21 cellular contexts compared by ENCODE assay signal in the genomic region with DNA sequence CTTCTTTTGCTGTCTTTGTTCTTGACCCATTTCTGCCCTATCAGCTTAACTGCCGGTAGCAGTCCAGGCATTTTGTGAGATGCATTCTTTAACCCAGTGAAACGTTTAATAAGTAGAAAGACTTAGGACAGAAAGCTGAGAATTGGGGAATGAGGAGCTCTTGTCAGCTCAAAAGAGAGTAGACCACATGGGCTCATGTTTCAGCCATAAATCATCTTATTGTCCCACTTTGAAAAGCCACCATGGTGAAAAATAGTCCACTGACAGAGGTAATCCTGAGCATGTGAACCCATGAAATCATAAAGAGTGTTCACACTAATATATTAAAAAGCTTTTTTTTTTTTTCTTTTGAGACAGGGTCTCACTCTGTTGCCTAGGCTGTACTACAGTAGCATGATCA. TPM values are rescaled to one million over a fixed set of nuclear protein-coding genes. Genes with fewer than 3 reads are reported as not detected.
DNase-seq lines count a peak whose midpoint lies in the region; ATAC-seq, FAIRE-seq and TF ChIP-seq lines count a peak whose summit lies in the region.
"Had no signal": no experiment of that assay in that cellular context is flagged by ENCODE, and none has a peak within 500 bp of the region (broad histone marks: within the 10 kb centered on the region; RNA-seq: fewer than 3 reads in every experiment).

No MANE protein-coding gene starts in this region.

- H3K36me3 Mint-ChIP-seq in progenitor cell of endocrine pancreas (ENCODE audit: insufficient read depth), result peaks cover 3% of the 10 kb centered on the region
- peaks cover 8% of the 10 kb centered on the region for H3K36me3 Mint-ChIP-seq in activated naive CD4-positive, alpha-beta T cell treated with anti-CD3 and anti-CD28 coated beads, Interleukin-2, amount 10 ng/mL, durations not matched to agents 7 days and 5 days

- DNase-seq in NCI-H2107 treated with DMSO at 0.1 percent for 48 hours (lab: John Stamatoyannopoulos, UW; ENCODE audit: unreplicated experiment) (peak; percentile 3), NCI-H2107 (lab: John Stamatoyannopoulos, UW) (no peak), HEK293T (ENCODE audit: extremely low spot score) (no peak), K562 (ENCODE audit: extremely low read depth in 1 of 4, low spot score in 3 of 4) (no peak), progenitor cell of endocrine pancreas (ENCODE audit: low spot score, unreplicated experiment) (no peak)
- DNase-seq in activated naive CD4-positive, alpha-beta T cell treated with anti-CD3 and anti-CD28 coated beads, Interleukin-2, amount 10 ng/mL, durations not matched to agents 7 days and 5 days, result no peak
- DNase-seq in stimulated activated naive CD8-positive, alpha-beta T cell treated with anti-CD3 and anti-CD28 coated beads, Interleukin-15, amount 100 ng/mL, for 72 hours, result no peak
- no peak for DNase-seq in activated CD4-positive, alpha-beta T cell treated with anti-CD3 and anti-CD28 coated beads for 1 hour
- DNase-seq: Caco-2; CD4-positive, CD25-positive, alpha-beta regulatory T cell; CD8-positive, alpha-beta T cell; DMS153; DND-41; GM23248; H9 had no signal

- H3K27ac ChIP-seq in K562 (ENCODE audit: extremely low read depth, low read depth, low read length), result no peak overlapping the region
- H3K27ac ChIP-seq: 22Rv1, BLaER1, C4-2B, GM23248 had no signal

- no peak overlapping the region for H3K4me3 Mint-ChIP-seq in progenitor cell of endocrine pancreas (ENCODE audit: low read depth)
- H3K4me3 Mint-ChIP-seq in activated naive CD4-positive, alpha-beta T cell treated with anti-CD3 and anti-CD28 coated beads, Interleukin-2, amount 10 ng/mL, durations not matched to agents 7 days and 5 days, result no peak overlapping the region
- no peak overlapping the region for H3K4me3 Mint-ChIP-seq in stimulated activated naive CD8-positive, alpha-beta T cell treated with anti-CD3 and anti-CD28 coated beads, Interleukin-15, amount 100 ng/mL, for 72 hours
- H3K4me3 Mint-ChIP-seq: B cell; CD4-positive, CD25-positive, alpha-beta regulatory T cell; CD8-positive, alpha-beta T cell; H9 had no signal

- no peak overlapping the region for H3K4me2 ChIP-seq in K562 (ENCODE audit: insufficient read depth, low read length)
- H3K4me2 ChIP-seq: BLaER1 had no signal

- no peaks in the 10 kb centered on the region for H4K20me1 ChIP-seq in K562 (replicated peaks; ENCODE audit: control insufficient read depth, insufficient read depth, low read length)
- H4K20me1 ChIP-seq: BLaER1 had no signal

- BruUV-seq in K562 (replicated peaks; lab: Mats Ljungman, UMichigan), result no TSS peak

- no peaks in the 10 kb centered on the region for H3K9me1 ChIP-seq in K562 (ENCODE audit: control insufficient read depth, insufficient read depth, low read length)

- TF ChIP-seq POLR2A in K562 (conservative IDR thresholded peaks at IDR 0.05), result no peak

- H3K9me3 Mint-ChIP-seq in progenitor cell of endocrine pancreas (ENCODE audit: low read depth), result no peaks in the 10 kb centered on the region
- no peaks in the 10 kb centered on the region for H3K9me3 Mint-ChIP-seq in activated naive CD4-positive, alpha-beta T cell treated with anti-CD3 and anti-CD28 coated beads, Interleukin-2, amount 10 ng/mL, durations not matched to agents 7 days and 5 days
- H3K9me3 Mint-ChIP-seq in stimulated activated naive CD8-positive, alpha-beta T cell treated with anti-CD3 and anti-CD28 coated beads, Interleukin-15, amount 100 ng/mL, for 72 hours, result no peaks in the 10 kb centered on the region
- H3K9me3 Mint-ChIP-seq: CD4-positive, CD25-positive, alpha-beta regulatory T cell; CD8-positive, alpha-beta T cell; H9 had no signal

- no peak overlapping the region for H3K4me3 ChIP-seq in K562
- H3K4me3 ChIP-seq: BLaER1, GM23248 had no signal

- 54% methylated on average over 2 of the region's 2 CpGs for WGBS in K562 (ENCODE audit: insufficient coverage, low coverage, missing lambda C conversion rate)

- no peaks in the 10 kb centered on the region for H3K79me2 ChIP-seq in K562 (ENCODE audit: control insufficient read depth, insufficient read depth, low read length)

- in situ Hi-C loops in K562 (cut with MboI), result no loop called here

- H3K9me3 ChIP-seq in K562 (replicated peaks; ENCODE audit: control insufficient read depth, insufficient read depth, low read depth, low read length), result no peaks in the 10 kb centered on the region
- H3K9me3 ChIP-seq: BLaER1, Caco-2 had no signal

- TF ChIP-seq CTCF in K562 (IDR thresholded peaks at IDR 0.05 in 2 of 3, conservative IDR thresholded peaks at IDR 0.05 in 1 of 3; ENCODE audit: insufficient read depth in 2 of 3, low read depth in 1 of 3, low read length in 3 of 3) (no peak), progenitor cell of endocrine pancreas (IDR thresholded peaks at IDR 0.05; ENCODE audit: unreplicated experiment) (no peak)

- no peaks in the 10 kb centered on the region for H3K4me1 Mint-ChIP-seq in progenitor cell of endocrine pancreas (ENCODE audit: low read depth)
- H3K4me1 Mint-ChIP-seq in activated naive CD4-positive, alpha-beta T cell treated with anti-CD3 and anti-CD28 coated beads, Interleukin-2, amount 10 ng/mL, durations not matched to agents 7 days and 5 days, result no peaks in the 10 kb centered on the region
- no peaks in the 10 kb centered on the region for H3K4me1 Mint-ChIP-seq in stimulated activated naive CD8-positive, alpha-beta T cell treated with anti-CD3 and anti-CD28 coated beads, Interleukin-15, amount 100 ng/mL, for 72 hours
- H3K4me1 Mint-ChIP-seq: B cell had no signal

- no peak for FAIRE-seq in K562 (lab: Jason Lieb, UNC)
- FAIRE-seq: G401.6, H1 had no signal

- peak overlapping the region; percentile 47 for H3K27ac Mint-ChIP-seq in progenitor cell of endocrine pancreas
- H3K27ac Mint-ChIP-seq in activated naive CD4-positive, alpha-beta T cell treated with anti-CD3 and anti-CD28 coated beads, Interleukin-2, amount 10 ng/mL, durations not matched to agents 7 days and 5 days, result no peak overlapping the region
- H3K27ac Mint-ChIP-seq in stimulated activated naive CD8-positive, alpha-beta T cell treated with anti-CD3 and anti-CD28 coated beads, Interleukin-15, amount 100 ng/mL, for 72 hours, result no peak overlapping the region
- H3K27ac Mint-ChIP-seq: B cell; CD8-positive, alpha-beta T cell; H9 had no signal

- no peaks in the 10 kb centered on the region for H3K27me3 ChIP-seq in K562 (ENCODE audit: control insufficient read depth in 2 of 2, insufficient read depth in 2 of 2, low read length in 2 of 2)
- H3K27me3 ChIP-seq: BLaER1 had no signal

- TF ChIP-seq RAD21 in K562 (CRISPR knock-in tag; conservative IDR thresholded peaks at IDR 0.05 in 1 of 2, IDR thresholded peaks at IDR 0.05 in 1 of 2), result no peak

- no peak overlapping the region for H2AFZ ChIP-seq in K562 (ENCODE audit: low read depth, low read length)
- H2AFZ ChIP-seq: GM23248 had no signal

- no peaks in the 10 kb centered on the region for H3K4me1 ChIP-seq in K562 (replicated peaks in 1 of 2; ENCODE audit: control insufficient read depth in 2 of 2, insufficient read depth in 2 of 2, low read length in 2 of 2)
- H3K4me1 ChIP-seq: BLaER1, Caco-2 had no signal

- intact Hi-C loops in K562 (cut with micrococcal nuclease), result no loop called here

- no peak for TF ChIP-seq EP300 in K562 (IDR thresholded peaks at IDR 0.05; ENCODE audit: low read length)

- H3K36me3 ChIP-seq in K562 (ENCODE audit: control insufficient read depth, insufficient read depth, low read length), result peaks cover 44% of the 10 kb centered on the region; the same call in 2 of the 3 replicates

- CTCF ChIA-PET in HEK293T (lab: Yijun Ruan, JAX) (interaction anchor here (0.6 kb wide), 1 partner anchor 8 kb away, joined by 6 read pairs; no protein-coding TSS in a partner anchor), K562 (lab: Yijun Ruan, JAX; ENCODE audit: low intra/inter-chr PET ratio) (no interaction called here)
- CTCF ChIA-PET in activated naive CD4-positive, alpha-beta T cell treated with anti-CD3 and anti-CD28 coated beads, Interleukin-2, amount 10 ng/mL, durations not matched to agents 7 days and 5 days (lab: Charles Lee), result no interaction called here

- POLR2A ChIA-PET in HEK293T (lab: Yijun Ruan, JAX) (no interaction called here), K562 (lab: Yijun Ruan, JAX) (interaction anchor here (0.6 to 2.2 kb wide), 6 partner anchors 8 to 270 kb away, joined by 3 to 8 read pairs (median 6); a partner anchor contains a TSS)

- no peak overlapping the region for H3K9ac ChIP-seq in K562 (ENCODE audit: insufficient read depth in 1 of 2, low read depth in 2 of 2, low read length in 2 of 2)
- H3K9ac ChIP-seq: BLaER1, GM23248 had no signal

- H3K27me3 Mint-ChIP-seq in progenitor cell of endocrine pancreas, result no peaks in the 10 kb centered on the region
- H3K27me3 Mint-ChIP-seq in activated naive CD4-positive, alpha-beta T cell treated with anti-CD3 and anti-CD28 coated beads, Interleukin-2, amount 10 ng/mL, durations not matched to agents 7 days and 5 days, result no peaks in the 10 kb centered on the region
- no peaks in the 10 kb centered on the region for H3K27me3 Mint-ChIP-seq in stimulated activated naive CD8-positive, alpha-beta T cell treated with anti-CD3 and anti-CD28 coated beads, Interleukin-15, amount 100 ng/mL, for 72 hours
- H3K27me3 Mint-ChIP-seq: B cell; CD4-positive, CD25-positive, alpha-beta regulatory T cell had no signal

- no peak; the same call in 2 of the 3 replicates for ATAC-seq in K562
- ATAC-seq in stimulated activated naive CD8-positive, alpha-beta T cell treated with anti-CD3 and anti-CD28 coated beads, Interleukin-15, amount 100 ng/mL, for 72 hours, result no peak
- ATAC-seq: CD8-positive, alpha-beta T cell had no signal

RNA-seq across cellular contexts. Expression of a gene that starts 16.3 kb away (rescaled TPM):
- 53.2 and 151 TPM in 2 replicates for total RNA-seq in K562 (2011; cell fraction: chromatin; rRNA removed; ENCODE audit: low replicate concordance)
- total RNA-seq in K562 (2011; cell fraction: nucleolus; rRNA removed), result 21.5 and 31.5 TPM in 2 replicates
- total RNA-seq in K562 (2011; cell fraction: nucleoplasm; rRNA removed), result 74.9 and 108 TPM in 2 replicates
- 28.8 and 34.7 TPM in 2 replicates for total RNA-seq in K562 (2014; rRNA removed)
- total RNA-seq in K562 (2014; rRNA removed; fragmentation: Illumina TruSeq; extraction: Trizol), result 74.8 and 79.8 TPM in 2 replicates
- total RNA-seq in K562 (2015; rRNA removed; fragmentation: Illumina TruSeq; extraction: Trizol), result 50.3 and 57.8 TPM in 2 replicates
- total RNA-seq in K562 (2021), result 47.5 and 49.0 TPM in 2 replicates
- polyA plus RNA-seq in K562 (2011; rRNA removed), result 79.9 and 111 TPM in 2 replicates
- polyA plus RNA-seq in K562 (2011; cell fraction: cytosol; rRNA removed), result 19.0 and 33.2 TPM in 2 replicates
- polyA plus RNA-seq in K562 (2011; cell fraction: nucleus; rRNA removed), result 39.7 and 53.3 TPM in 2 replicates
- polyA plus RNA-seq in K562 (2012), result 33.8 and 36.8 TPM in 2 replicates
- polyA plus RNA-seq in K562 (2014; fragmentation: Illumina TruSeq; extraction: Trizol), result 59.9 and 79.1 TPM in 2 replicates
- 100 to 1,000 TPM; 128 to 159 TPM for polyA plus RNA-seq in K562 (2014; fragmentation: Nextera tagmentation; extraction: Ambion mirVana)
- 45.1 and 52.1 TPM in 2 replicates for polyA plus RNA-seq in K562 (2014; rRNA removed)
- 115 and 120 TPM in 2 replicates for polyA minus RNA-seq in K562 (2011; rRNA and poly(A)+ RNA removed)
- 17.9 and 27.9 TPM in 2 replicates for polyA minus RNA-seq in K562 (2011; cell fraction: cytosol; rRNA and poly(A)+ RNA removed)
- polyA minus RNA-seq in K562 (2011; cell fraction: nucleus; rRNA and poly(A)+ RNA removed), result 35.0 and 63.3 TPM in 2 replicates
- total RNA-seq in progenitor cell of endocrine pancreas, result 30.1 and 31.6 TPM in 2 replicates

RNA-seq across cellular contexts. Expression of a gene that starts 16.4 kb away (rescaled TPM):
- total RNA-seq in K562 (2011; cell fraction: chromatin; rRNA removed; ENCODE audit: low replicate concordance), result 18.9 and 62.8 TPM in 2 replicates
- total RNA-seq in K562 (2011; cell fraction: nucleolus; rRNA removed), result 13.2 and 15.1 TPM in 2 replicates
- 17.4 and 17.9 TPM in 2 replicates for total RNA-seq in K562 (2011; cell fraction: nucleoplasm; rRNA removed)
- total RNA-seq in K562 (2014; rRNA removed) (27.1 and 30.0 TPM in 2 replicates), K562 (2014; rRNA removed; fragmentation: Illumina TruSeq; extraction: Trizol) (43.4 and 52.9 TPM in 2 replicates), K562 (2015; rRNA removed; fragmentation: Illumina TruSeq; extraction: Trizol) (41.7 and 45.3 TPM in 2 replicates), K562 (2021) (32.9 and 33.5 TPM in 2 replicates), progenitor cell of endocrine pancreas (50.3 and 51.4 TPM in 2 replicates)
- polyA plus RNA-seq in K562 (2011; rRNA removed) (28.0 and 30.7 TPM in 2 replicates), K562 (2014; fragmentation: Illumina TruSeq; extraction: Trizol) (37.5 and 46.4 TPM in 2 replicates), K562 (2014; fragmentation: Nextera tagmentation; extraction: Ambion mirVana) (10 to 100 TPM; 57.4 to 92.7 TPM), K562 (2014; rRNA removed) (33.3 and 33.9 TPM in 2 replicates)
- polyA plus RNA-seq in K562 (2011; cell fraction: cytosol; rRNA removed), result 7.6 and 12.6 TPM in 2 replicates
- 19.2 and 28.4 TPM in 2 replicates for polyA plus RNA-seq in K562 (2011; cell fraction: nucleus; rRNA removed)
- polyA plus RNA-seq in K562 (2012), result 32.8 and 38.1 TPM in 2 replicates
- 27.3 and 30.1 TPM in 2 replicates for polyA minus RNA-seq in K562 (2011; rRNA and poly(A)+ RNA removed)
- polyA minus RNA-seq in K562 (2011; cell fraction: cytosol; rRNA and poly(A)+ RNA removed), result 7.2 and 8.1 TPM in 2 replicates
- polyA minus RNA-seq in K562 (2011; cell fraction: nucleus; rRNA and poly(A)+ RNA removed), result 17.9 and 26.8 TPM in 2 replicates
